ENCODE assay signal across 8 cellular contexts in genomic region chr2:38174646-38175096, GRCh38.
DNase-seq lines count a peak whose midpoint lies in the region; ATAC-seq, FAIRE-seq and TF ChIP-seq lines count a peak whose summit lies in the region.

No MANE protein-coding gene starts in this region.

- no peaks in the 10 kb centered on the region for H3K36me3 Mint-ChIP-seq in activated T-cell treated with anti-CD3 and anti-CD28 coated beads, Interleukin-2, amount 50 U/mL, for 72 hours (ENCODE audit: insufficient read depth in 2 of 2)

- H3K27me3 ChIP-seq in psoas muscle (ENCODE audit: insufficient read depth in 3 of 3, low read length in 2 of 3), result peaks cover 0 to 5% (median 2%) of the 10 kb centered on the region in 3 donors

- H3K4me3 ChIP-seq in fibroblast of pulmonary artery (replicated peaks; ENCODE audit: low read depth, low read length), result no peak overlapping the region
- no peak overlapping the region for H3K4me3 ChIP-seq in psoas muscle

- H3K27ac Mint-ChIP-seq in activated T-cell treated with anti-CD3 and anti-CD28 coated beads, Interleukin-2, amount 50 U/mL, for 72 hours, result no peak overlapping the region

- no peak for FAIRE-seq in GM19239 (lab: Jason Lieb, UNC)

- H3K4me3 Mint-ChIP-seq in activated T-cell treated with anti-CD3 and anti-CD28 coated beads, Interleukin-2, amount 50 U/mL, for 72 hours, result no peak overlapping the region

- H3K9me3 ChIP-seq in psoas muscle, result no peaks in the 10 kb centered on the region

- TF ChIP-seq CTCF in fibroblast of pulmonary artery (IDR thresholded peaks at IDR 0.05; ENCODE audit: low read length, missing control alignments), result no peak
- no peak for TF ChIP-seq CTCF in psoas muscle (IDR thresholded peaks at IDR 0.05)

- no peaks in the 10 kb centered on the region for H3K4me1 Mint-ChIP-seq in activated T-cell treated with anti-CD3 and anti-CD28 coated beads, Interleukin-2, amount 50 U/mL, for 72 hours (ENCODE audit: low read depth)

- peak overlapping the region; percentile 7 for H3K27ac ChIP-seq in psoas muscle

- no peaks in the 10 kb centered on the region for H3K36me3 ChIP-seq in psoas muscle (ENCODE audit: insufficient read depth in 1 of 2, low read depth in 1 of 2)

- 47 to 51% (median 48%) methylated on average over 4 of the region's 4 CpGs for WGBS in psoas muscle, 3 donors

- no peaks in the 10 kb centered on the region for H3K4me1 ChIP-seq in psoas muscle

- peak; percentile 87 for DNase-seq in EL
- DNase-seq in RPMI7951 (ENCODE audit: low read depth), result peak; percentile 97
- DNase-seq in fibroblast of pulmonary artery (ENCODE audit: low read depth), result peak; percentile 95
- DNase-seq in psoas muscle, result no peak
- DNase-seq in C1 segment of cervical spinal cord (lab: John Stamatoyannopoulos, UW), result no peak
- no peak for DNase-seq in GM19239 (ENCODE audit: insufficient read length, low spot score)
- DNase-seq in activated T-cell treated with anti-CD3 and anti-CD28 coated beads, Interleukin-2, amount 50 U/mL, for 72 hours, result no peak
- DNase-seq in activated naive CD4-positive, alpha-beta T cell (lab: John Stamatoyannopoulos, UW), result no peak

- H3K27me3 Mint-ChIP-seq in activated T-cell treated with anti-CD3 and anti-CD28 coated beads, Interleukin-2, amount 50 U/mL, for 72 hours (ENCODE audit: low read depth), result peaks cover 48% of the 10 kb centered on the region

- ATAC-seq in psoas muscle, result peak; percentile 38 to 61 (median 54)
- ATAC-seq in activated T-cell treated with anti-CD3 and anti-CD28 coated beads, Interleukin-2, amount 50 U/mL, for 72 hours (replicated peaks in 1 of 2), result no peak

- intact Hi-C loops in psoas muscle (cut with DNase I), result no loop called here

- no peaks in the 10 kb centered on the region for H3K9me3 Mint-ChIP-seq in activated T-cell treated with anti-CD3 and anti-CD28 coated beads, Interleukin-2, amount 50 U/mL, for 72 hours

Comparison
In these comparisons a context has a peak if more than half of its experiments do, and no peak if none do; other contexts are left out.
1. DNase-seq: peak in EL (single experiment), RPMI7951 (single experiment) and fibroblast of pulmonary artery (single experiment); none in psoas muscle (0 of 2), C1 segment of cervical spinal cord (0 of 14), GM19239 (single experiment), activated T-cell treated with anti-CD3 and anti-CD28 coated beads, Interleukin-2, amount 50 U/mL, for 72 hours (0 of 2) and activated naive CD4-positive, alpha-beta T cell (0 of 4).
2. ATAC-seq: peak in psoas muscle (4 of 4); none in activated T-cell treated with anti-CD3 and anti-CD28 coated beads, Interleukin-2, amount 50 U/mL, for 72 hours (0 of 2).